ENCODE assay signal across 1 cellular context in genomic region chr12:108800591-108800990, GRCh38.
TF ChIP-seq lines count a peak whose summit lies in the region.

No MANE protein-coding gene starts in this region.

TF ChIP-seq in GM23338, 12 proteins besides CTCF, POLR2A, EP300 and RAD21 (continued from another document):
- TF ChIP-seq REST (IDR thresholded peaks at IDR 0.05; ENCODE audit: unreplicated experiment) (no peak), ZNF114 (CRISPR knock-in tag; IDR thresholded peaks at IDR 0.05) (no peak), ZNF331 (CRISPR knock-in tag; IDR thresholded peaks at IDR 0.05; ENCODE audit: low read depth) (no peak), EZH2phosphoT487 (IDR thresholded peaks at IDR 0.05; ENCODE audit: unreplicated experiment) (no peak), EZH2 (IDR thresholded peaks at IDR 0.05; ENCODE audit: low read depth, unreplicated experiment) (no peak), STAT1 (IDR thresholded peaks at IDR 0.05; ENCODE audit: unreplicated experiment) (no peak), ETS1 (IDR thresholded peaks at IDR 0.05) (no peak), NANOG (IDR thresholded peaks at IDR 0.05; ENCODE audit: borderline replicate concordance) (no peak)
TF ChIP-seq in GM23338: peak in this region for 0.
